In the genomic region with DNA sequence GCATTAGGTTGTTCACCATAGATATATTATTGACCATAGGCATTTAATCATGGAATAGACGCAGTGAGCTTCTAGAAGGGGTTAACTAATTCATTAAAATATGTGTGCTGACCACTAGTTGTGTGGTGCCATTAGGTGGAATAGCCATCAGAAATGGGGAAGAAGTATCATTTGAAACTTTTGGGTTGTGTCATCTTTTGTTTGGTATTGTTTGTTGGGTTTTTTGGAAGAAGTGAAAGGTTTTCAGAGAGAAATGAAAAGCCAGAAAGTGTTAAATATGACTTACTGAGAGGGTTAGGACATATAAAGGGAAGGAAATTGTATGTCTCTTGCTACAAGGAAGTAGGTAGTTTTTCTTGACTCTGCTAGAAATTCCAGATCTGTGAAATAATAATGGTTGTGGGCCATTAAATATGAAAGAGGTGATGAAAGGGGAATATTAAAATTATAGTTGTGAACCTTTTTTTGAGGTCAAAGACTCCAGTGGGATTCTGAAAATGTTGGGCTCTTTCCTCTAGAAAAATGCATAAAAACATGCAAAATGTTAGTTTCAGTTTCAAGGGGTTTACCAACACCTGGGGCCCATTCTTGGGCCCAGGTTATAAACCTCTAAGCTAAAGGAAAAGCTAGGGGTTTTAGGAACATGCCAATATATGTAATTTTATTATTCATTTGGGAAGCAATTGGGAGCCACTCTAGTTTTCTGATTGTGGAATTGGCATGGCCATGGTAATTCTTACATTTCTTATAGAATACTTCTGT, we compare ENCODE assay signal across 27 cellular contexts.
"Had no signal": no experiment of that assay in that cellular context is flagged by ENCODE, and none has a peak within 500 bp of the region (broad histone marks: within the 10 kb centered on the region; RNA-seq: fewer than 3 reads in every experiment).

No MANE protein-coding gene starts in this region.

- H3K4me3 Mint-ChIP-seq: immature natural killer cell; naive thymus-derived CD4-positive, alpha-beta T cell; natural killer cell treated with Interleukin-12 subunit alpha and Interleukin-12 subunit beta and Interleukin-15 and Interleukin-18, amount 100 ng/mL, for 72 hours; stimulated activated naive CD8-positive, alpha-beta T cell treated with anti-CD3 and anti-CD28 coated beads, Interleukin-15, Interleukin-2, amounts not matched to agents 100 ng/mL and 50 ng/mL, for 24 hours had no signal

- H3K9me3 ChIP-seq: mucosa of descending colon, ovary, right atrium auricular region, right lobe of liver, suprapubic skin, thoracic aorta, tibial artery, uterus had no signal

- H3K4me3 ChIP-seq: left lung, lung, mucosa of descending colon, ovary, right atrium auricular region, right lobe of liver, smooth muscle cell, suprapubic skin, thoracic aorta, tibial artery, uterus had no signal

- DNase-seq: hypothalamus; immature natural killer cell; kidney; left colon; left lung; midbrain; mucosa of descending colon; naive thymus-derived CD4-positive, alpha-beta T cell; ovary; right lobe of liver; stimulated activated CD4-positive, alpha-beta T cell treated with anti-CD3 and anti-CD28 coated beads, Interleukin-1b, Interleukin-23, amount 100 ng/mL, for 48 hours; stimulated activated CD4-positive, alpha-beta T cell treated with anti-CD3 and anti-CD28 coated beads, Interleukin-2, amount 100 ng/mL, for 48 hours; stimulated activated CD4-positive, alpha-beta T cell treated with anti-CD3 and anti-CD28 coated beads, Interleukin-4, amount 100 ng/mL, for 4 hours; stimulated activated CD8-positive, alpha-beta memory T cell treated with anti-CD3 and anti-CD28 coated beads, Interleukin-4, amount 100 ng/mL, for 48 hours; stimulated activated naive CD4-positive, alpha-beta T cell; tibial artery; trophoblast cell; uterus had no signal

- ATAC-seq: left colon; left lung; mucosa of descending colon; naive thymus-derived CD4-positive, alpha-beta T cell; natural killer cell treated with Interleukin-12 subunit alpha and Interleukin-12 subunit beta and Interleukin-15 and Interleukin-18, amount 100 ng/mL, for 72 hours; right lobe of liver had no signal

- H3K27me3 Mint-ChIP-seq: naive thymus-derived CD4-positive, alpha-beta T cell; natural killer cell treated with Interleukin-12 subunit alpha and Interleukin-12 subunit beta and Interleukin-15 and Interleukin-18, amount 100 ng/mL, for 72 hours; progenitor cell of endocrine pancreas; stimulated activated naive CD8-positive, alpha-beta T cell treated with anti-CD3 and anti-CD28 coated beads, Interleukin-15, Interleukin-2, amounts not matched to agents 100 ng/mL and 50 ng/mL, for 24 hours had no signal

- H3K4me2 ChIP-seq: smooth muscle cell had no signal

- H3K27ac ChIP-seq: left lung, ovary, right atrium auricular region, right lobe of liver, suprapubic skin, thoracic aorta, tibial artery, uterus had no signal

- FAIRE-seq: islet of Langerhans had no signal

- H3K4me1 ChIP-seq: left lung, right atrium auricular region, right lobe of liver, suprapubic skin, tibial artery, uterus had no signal

- H3K36me3 ChIP-seq: left lung, ovary, right atrium auricular region, right lobe of liver, suprapubic skin, thoracic aorta, tibial artery, uterus had no signal

- H3K27me3 ChIP-seq: left lung, ovary, right atrium auricular region, right lobe of liver, suprapubic skin, tibial artery, uterus had no signal

- H3K27ac Mint-ChIP-seq: naive thymus-derived CD4-positive, alpha-beta T cell; natural killer cell treated with Interleukin-12 subunit alpha and Interleukin-12 subunit beta and Interleukin-15 and Interleukin-18, amount 100 ng/mL, for 72 hours; progenitor cell of endocrine pancreas; stimulated activated naive CD8-positive, alpha-beta T cell treated with anti-CD3 and anti-CD28 coated beads, Interleukin-15, Interleukin-2, amounts not matched to agents 100 ng/mL and 50 ng/mL, for 24 hours had no signal
